14 cellular contexts compared by ENCODE assay signal in genomic region chrX:135556055-135556454, GRCh38. TPM values are rescaled to one million over a fixed set of nuclear protein-coding genes. Genes with fewer than 3 reads are reported as not detected.
DNase-seq lines count a peak whose midpoint lies in the region; ATAC-seq, FAIRE-seq and TF ChIP-seq lines count a peak whose summit lies in the region.
"Had no signal": no experiment of that assay in that cellular context is flagged by ENCODE, and none has a peak within 500 bp of the region (broad histone marks: within the 10 kb centered on the region; RNA-seq: fewer than 3 reads in every experiment).

No MANE protein-coding gene starts in this region.

- no peaks in the 10 kb centered on the region for H3K9me2 ChIP-seq in SK-N-SH

- no peak overlapping the region for H3K9ac ChIP-seq in SK-N-SH

- TF ChIP-seq EP300 in SK-N-SH (IDR thresholded peaks at IDR 0.05; ENCODE audit: borderline replicate concordance in 1 of 2, low read depth in 1 of 2, low read length in 1 of 2) = no peak

- peak; percentile 77 for ATAC-seq in GM19463 (IDR thresholded peaks at IDR 0.05; ENCODE audit: unreplicated experiment)
- ATAC-seq in HG03432 (IDR thresholded peaks at IDR 0.05; ENCODE audit: unreplicated experiment) = peak; percentile 55

- no peak for TF ChIP-seq CTCF in GM12865 (IDR thresholded peaks at IDR 0.05; ENCODE audit: insufficient read depth, low read depth, low read length, missing control alignments)
- TF ChIP-seq CTCF in SK-N-SH (IDR thresholded peaks at IDR 0.05) = no peak

- CTCF ChIA-PET in SK-N-SH (lab: Yijun Ruan, JAX) = interaction anchor here (1.3 to 1.4 kb wide), 2 partner anchors 11 to 24 kb away, joined by 4 read pairs; no protein-coding TSS in a partner anchor

- H3K4me3 ChIP-seq in GM12865 (ENCODE audit: low read depth, low read length) (no peak overlapping the region), SK-N-SH (ENCODE audit: low read depth in 2 of 2, low read length in 1 of 2) (no peak overlapping the region)
- H3K4me3 ChIP-seq: colonic mucosa, hepatocyte, tibial nerve had no signal

- H3K4me2 ChIP-seq in SK-N-SH = no peak overlapping the region
- H3K4me2 ChIP-seq: hepatocyte had no signal

- 40% methylated on average over 3 of the region's 3 CpGs for whole genome bisulfite sequencing in SK-N-SH (ENCODE audit: low lambda C conversion rate)

- no peaks in the 10 kb centered on the region for H3K9me3 ChIP-seq in SK-N-SH
- H3K9me3 ChIP-seq: colonic mucosa, tibial nerve had no signal

- DNase-seq in GM12865 (ENCODE audit: low read depth) (peak; percentile 15), RPMI8226 (peak; percentile 7), HTR-8/SVneo (ENCODE audit: insufficient read length, low spot score) (no peak), SK-N-SH (no peak), NCI-H1092 (lab: John Stamatoyannopoulos, UW) (no peak), activated gamma-delta T cell (lab: John Stamatoyannopoulos, UW) (no peak)
- DNase-seq: activated CD4-positive, alpha-beta T cell treated with anti-CD3 and anti-CD28 coated beads for 48 hours; activated T-cell treated with anti-CD3 and anti-CD28 coated beads, Interleukin-2, amount 50 U/mL, for 48 hours; colonic mucosa; DMS 273 treated with DMSO at 0.1 percent for 48 hours had no signal

- no peak for TF ChIP-seq RAD21 in SK-N-SH (IDR thresholded peaks at IDR 0.05; ENCODE audit: low read length)

- no peak overlapping the region for H3K27ac ChIP-seq in SK-N-SH (ENCODE audit: low read depth in 2 of 2, low read length in 1 of 2)
- H3K27ac ChIP-seq: colonic mucosa, hepatocyte, tibial nerve had no signal

- no peaks in the 10 kb centered on the region for H3K27me3 ChIP-seq in SK-N-SH (ENCODE audit: insufficient read depth)
- H3K27me3 ChIP-seq: colonic mucosa, hepatocyte, tibial nerve had no signal

- H3K4me1 ChIP-seq in SK-N-SH (ENCODE audit: control insufficient read depth in 1 of 2, insufficient read depth in 2 of 2, low read depth in 1 of 2, low read length in 1 of 2) = no peaks in the 10 kb centered on the region
- H3K4me1 ChIP-seq: colonic mucosa, tibial nerve had no signal

- FAIRE-seq in HTR-8/SVneo (lab: Jason Lieb, UNC) = no peak

- H2AFZ ChIP-seq in SK-N-SH (ENCODE audit: low read depth) = no peak overlapping the region
- H2AFZ ChIP-seq: hepatocyte had no signal

- H3F3A ChIP-seq in SK-N-SH (replicated peaks; ENCODE audit: insufficient read depth) = no peaks in the 10 kb centered on the region

- POLR2A ChIA-PET in SK-N-SH (lab: Yijun Ruan, JAX) = no interaction called here

- no peaks in the 10 kb centered on the region for H3K36me3 ChIP-seq in SK-N-SH (replicated peaks in 1 of 2; ENCODE audit: control insufficient read depth in 1 of 2, insufficient read depth in 2 of 2, low read length in 1 of 2)
- H3K36me3 ChIP-seq: colonic mucosa had no signal

- H3K79me2 ChIP-seq in SK-N-SH (ENCODE audit: insufficient read depth) = no peaks in the 10 kb centered on the region
- H3K79me2 ChIP-seq: hepatocyte had no signal

- no peaks in the 10 kb centered on the region for H4K20me1 ChIP-seq in SK-N-SH (ENCODE audit: insufficient read depth)

TF ChIP-seq in SK-N-SH, 30 proteins besides CTCF, POLR2A, EP300 and RAD21:
- no peak for TF ChIP-seq RXRA (IDR thresholded peaks at IDR 0.05; ENCODE audit: borderline replicate concordance, low read depth)

RNA-seq across cellular contexts. Expression of gene INTS6L, which starts 35.6 kb away (rescaled TPM):
- polyA plus RNA-seq in SK-N-SH (2012; rRNA removed) = 2.0 and 2.9 TPM in 2 replicates
- 0.96 and 1.3 TPM in 2 replicates for polyA plus RNA-seq in SK-N-SH (2012; cell fraction: cytosol; rRNA removed)
- 7.6 and 15.1 TPM in 2 replicates for polyA plus RNA-seq in SK-N-SH (2012; cell fraction: nucleus; rRNA removed)

Comparison
In these comparisons a context has a peak if more than half of its experiments do, and no peak if none do; other contexts are left out.
1. DNase-seq: peak in GM12865 (single experiment) and RPMI8226 (single experiment); none in HTR-8/SVneo (single experiment), SK-N-SH (single experiment), NCI-H1092 (single experiment) and activated gamma-delta T cell (single experiment).